20 cellular contexts compared by ENCODE assay signal in the genomic region with DNA sequence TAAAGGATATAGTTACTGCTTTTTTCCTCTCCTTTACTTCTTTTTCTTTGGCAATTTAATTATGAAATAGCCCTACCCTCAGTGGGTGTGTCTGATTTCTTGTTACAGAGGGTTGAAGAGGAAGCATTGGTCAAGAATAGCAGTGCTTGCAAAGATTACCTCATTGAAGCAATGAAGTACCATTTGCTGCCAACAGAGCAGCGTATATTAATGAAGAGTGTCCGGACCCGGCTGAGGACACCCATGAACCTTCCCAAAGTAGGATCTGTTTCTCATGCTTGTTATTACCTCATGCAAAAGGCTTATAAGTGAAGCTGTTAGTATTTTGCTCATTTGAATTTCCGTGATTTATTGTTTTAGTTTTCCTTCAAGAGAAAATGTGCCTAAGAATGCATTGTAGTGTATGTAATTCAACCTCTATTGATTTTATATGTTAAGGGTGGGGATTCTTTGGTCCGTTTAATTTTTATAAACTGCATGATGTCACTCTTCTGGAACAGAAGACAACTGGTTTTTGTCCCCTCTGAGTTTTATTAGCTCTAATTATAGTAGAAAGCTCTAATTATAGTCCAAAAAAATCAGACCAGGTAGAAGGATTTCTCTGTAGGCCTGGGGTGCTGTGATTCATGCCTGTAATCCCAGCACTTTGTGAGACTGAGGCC. TPM values are rescaled to one million over a fixed set of nuclear protein-coding genes. Genes with fewer than 3 reads are reported as not detected.
DNase-seq lines count a peak whose midpoint lies in the region; ATAC-seq and TF ChIP-seq lines count a peak whose summit lies in the region.
"Had no signal": no experiment of that assay in that cellular context is flagged by ENCODE, and none has a peak within 500 bp of the region (broad histone marks: within the 10 kb centered on the region; RNA-seq: fewer than 3 reads in every experiment).

No MANE protein-coding gene starts in this region.

- peak; percentile 69 to 86 for ATAC-seq in lower lobe of right lung
- ATAC-seq: gastrocnemius medialis had no signal

- H3K9me3 ChIP-seq in lower lobe of right lung = no peaks in the 10 kb centered on the region
- H3K9me3 ChIP-seq: gastrocnemius medialis, tibial nerve had no signal

- H3K27ac ChIP-seq in lower lobe of right lung = no peak overlapping the region
- no peak overlapping the region for H3K27ac ChIP-seq in RWPE1
- H3K27ac ChIP-seq: C4-2B, gastrocnemius medialis, tibial nerve had no signal

- intact Hi-C loops in lower lobe of right lung (cut with DNase I) = no loop called here

- peaks cover 17% of the 10 kb centered on the region for H3K4me1 ChIP-seq in lower lobe of right lung

- H3K27me3 ChIP-seq in lower lobe of right lung (ENCODE audit: low read depth) = no peaks in the 10 kb centered on the region
- H3K27me3 ChIP-seq: gastrocnemius medialis, tibial nerve had no signal

- POLR2A ChIA-PET in RWPE1 (lab: Yijun Ruan, JAX; ENCODE audit: low non-redundant PET) = no interaction called here

- H3K36me3 ChIP-seq in lower lobe of right lung = peaks cover 16% of the 10 kb centered on the region
- H3K36me3 ChIP-seq: gastrocnemius medialis had no signal

- CTCF ChIA-PET in RWPE1 (lab: Yijun Ruan, JAX) = interaction anchor here (0.6 to 1.1 kb wide), 2 partner anchors 168 to 332 kb away, joined by 3 to 4 read pairs; no protein-coding TSS in a partner anchor

- DNase-seq in NCI-H748 (lab: John Stamatoyannopoulos, UW; ENCODE audit: unreplicated experiment) (peak; percentile 57), NCI-H748 treated with DMSO at 0.1 percent for 48 hours (lab: John Stamatoyannopoulos, UW) (no peak), NOMO-1 treated with DMSO at 0.1 percent for 48 hours (lab: John Stamatoyannopoulos, UW; ENCODE audit: unreplicated experiment) (peak; percentile 83), lower lobe of right lung (no peak), NK-92 (lab: John Stamatoyannopoulos, UW; ENCODE audit: unreplicated experiment) (no peak), cerebellar cortex (ENCODE audit: low spot score) (no peak), RWPE1 (ENCODE audit: low spot score) (no peak)
- DNase-seq: activated B cell treated with CpG ODN at 0.5 μM for 24 hours; activated naive CD8-positive, alpha-beta T cell treated with anti-CD3 and anti-CD28 coated beads, Interleukin-2, amount 10 ng/mL, durations not matched to agents 7 days and 5 days; dermis blood vessel endothelial cell; DND-41; gastrocnemius medialis; GOT3; NCI-H1048; occipital lobe; SHP77; stimulated activated naive CD4-positive, alpha-beta T cell had no signal

- TF ChIP-seq CTCF in GM12875 (IDR thresholded peaks at IDR 0.05; ENCODE audit: borderline replicate concordance, insufficient read depth, low read depth, low read length) = peak; percentile 7; the same call in 1 of the 2 replicates
- TF ChIP-seq CTCF in lower lobe of right lung (IDR thresholded peaks at IDR 0.05) = no peak
- no peak for TF ChIP-seq CTCF in RWPE1 (conservative IDR thresholded peaks at IDR 0.05; ENCODE audit: low read depth)

- H3K4me3 ChIP-seq in GM12875 (ENCODE audit: low read depth, low read length) (no peak overlapping the region), lower lobe of right lung (no peak overlapping the region)
- H3K4me3 ChIP-seq: gastrocnemius medialis, tibial nerve had no signal

RNA-seq across cellular contexts. Expression of a gene that starts 27.9 kb away (rescaled TPM):
- 138 TPM for total RNA-seq in lower lobe of right lung

Comparison
In these comparisons a context has a peak if more than half of its experiments do, and no peak if none do; other contexts are left out.
1. DNase-seq: peak in NCI-H748 (single experiment) and NOMO-1 treated with DMSO at 0.1 percent for 48 hours (single experiment); none in NCI-H748 treated with DMSO at 0.1 percent for 48 hours (single experiment), lower lobe of right lung (single experiment), NK-92 (single experiment), cerebellar cortex (single experiment) and RWPE1 (single experiment).